In genomic region chr20:44475694-44476560, GRCh38 we compare ENCODE assay signal across 8 cellular contexts. TPM values are rescaled to one million over a fixed set of nuclear protein-coding genes. Genes with fewer than 3 reads are reported as not detected.
DNase-seq lines count a peak whose midpoint lies in the region; ATAC-seq and TF ChIP-seq lines count a peak whose summit lies in the region.

TTPAL (plus strand) TSS chr20:44475874; CDS start chr20:44480000, 4,126 bp downstream.

- in situ Hi-C loops in HAP-1 (cut with MboI; ENCODE audit: low sequenced_read_pairs): no loop called here

- peak within 1 kb of the TSS; percentile 94 for H3K27ac ChIP-seq in foreskin keratinocyte
- no peak within 1 kb of the TSS for H3K27ac ChIP-seq in neural progenitor cell
- H3K27ac ChIP-seq in stomach smooth muscle (ENCODE audit: low read length): peak within 1 kb of the TSS; percentile 87

- DNase-seq in HAP-1 (ENCODE audit: low spot score in 2 of 2) (peak; percentile 79 to 90), MG63 (peak; percentile 90), SHP77 treated with DMSO at 0.1 percent for 48 hours (lab: John Stamatoyannopoulos, UW) (peak; percentile 59), activated gamma-delta T cell (lab: John Stamatoyannopoulos, UW) (peak; percentile 78), foreskin keratinocyte (peak; percentile 54 to 74), neural progenitor cell (ENCODE audit: low spot score) (peak; percentile 96)

- H3K36me3 Mint-ChIP-seq in neural progenitor cell: peaks cover 2% of the 10 kb centered on the region

- H3K4me1 Mint-ChIP-seq in neural progenitor cell: peaks cover 13% of the 10 kb centered on the region

- 0 out of 2 replicates have a peak, but pooled peaks cover 8% of the 10 kb centered on the region for H3K4me1 ChIP-seq in ES-I3 (ENCODE audit: insufficient read depth, low read length)
- H3K4me1 ChIP-seq in HAP-1: peaks cover 3% of the 10 kb centered on the region; the same call in 1 of the 2 replicates
- H3K4me1 ChIP-seq in foreskin keratinocyte: peaks cover 18% of the 10 kb centered on the region
- no peaks in the 10 kb centered on the region for H3K4me1 ChIP-seq in neural progenitor cell
- peaks cover 19% of the 10 kb centered on the region for H3K4me1 ChIP-seq in stomach smooth muscle (ENCODE audit: control insufficient read depth, insufficient read depth, low read length)

- peaks cover 6% of the 10 kb centered on the region for H3K27me3 Mint-ChIP-seq in neural progenitor cell (ENCODE audit: insufficient read depth, low read depth)

- H3K36me3 ChIP-seq in ES-I3 (ENCODE audit: insufficient read depth, low read length): no peaks in the 10 kb centered on the region
- H3K36me3 ChIP-seq in HAP-1 (replicated peaks): no peaks in the 10 kb centered on the region
- peaks cover 3% of the 10 kb centered on the region; the same call in 1 of the 2 replicates for H3K36me3 ChIP-seq in MG63
- no peaks in the 10 kb centered on the region for H3K36me3 ChIP-seq in neural progenitor cell
- H3K36me3 ChIP-seq in stomach smooth muscle (ENCODE audit: control insufficient read depth in 2 of 2, insufficient read depth in 2 of 2, low read length in 2 of 2): peaks cover 10% of the 10 kb centered on the region in 2 donors

- H3K9ac ChIP-seq in ES-I3 (ENCODE audit: low read depth, low read length) (peak within 1 kb of the TSS; percentile 82), neural progenitor cell (peak within 1 kb of the TSS; percentile 44), stomach smooth muscle (ENCODE audit: low read length in 2 of 2) (peak within 1 kb of the TSS; percentile 95 to 96)

- no peaks in the 10 kb centered on the region for H3F3A ChIP-seq in neural progenitor cell (ENCODE audit: low read depth)

- H3K27ac Mint-ChIP-seq in neural progenitor cell: peak within 1 kb of the TSS; percentile 81

- ATAC-seq in foreskin keratinocyte: peak; percentile 92

- H3K4me3 Mint-ChIP-seq in neural progenitor cell: peak within 1 kb of the TSS; percentile 91

- H3K4me3 ChIP-seq in HAP-1 (peak within 1 kb of the TSS; percentile 80), MG63 (peak within 1 kb of the TSS; percentile 70), neural progenitor cell (peak within 1 kb of the TSS; percentile 76), stomach smooth muscle (ENCODE audit: low read length in 2 of 2) (peak within 1 kb of the TSS; percentile 87 to 89)

- H3K27me3 ChIP-seq in HAP-1 (ENCODE audit: low read depth) (no peaks in the 10 kb centered on the region), MG63 (no peaks in the 10 kb centered on the region), foreskin keratinocyte (no peaks in the 10 kb centered on the region), neural progenitor cell (no peaks in the 10 kb centered on the region), stomach smooth muscle (ENCODE audit: control insufficient read depth in 1 of 2, insufficient read depth in 2 of 2, low read length in 2 of 2) (no peaks in the 10 kb centered on the region)

- H3K9me3 Mint-ChIP-seq in neural progenitor cell: no peaks in the 10 kb centered on the region

- peaks cover 14% of the 10 kb centered on the region for H3K79me2 ChIP-seq in neural progenitor cell (ENCODE audit: low read depth)

- peak; percentile 72 for TF ChIP-seq CTCF in foreskin keratinocyte (conservative IDR thresholded peaks at IDR 0.05)
- no peak for TF ChIP-seq CTCF in neural progenitor cell (IDR thresholded peaks at IDR 0.05)

- H2AFZ ChIP-seq in neural progenitor cell (replicated peaks): peak within 1 kb of the TSS; percentile 93

- no peaks in the 10 kb centered on the region for H4K20me1 ChIP-seq in neural progenitor cell (ENCODE audit: low read depth)

- peak within 1 kb of the TSS; percentile 86 for H3K4me2 ChIP-seq in neural progenitor cell

- H3K9me3 ChIP-seq in ES-I3 (ENCODE audit: control insufficient read depth, insufficient read depth, low read length): no peaks in the 10 kb centered on the region
- no peaks in the 10 kb centered on the region for H3K9me3 ChIP-seq in HAP-1
- no peaks in the 10 kb centered on the region for H3K9me3 ChIP-seq in MG63
- H3K9me3 ChIP-seq in neural progenitor cell (ENCODE audit: low read depth): no peaks in the 10 kb centered on the region
- H3K9me3 ChIP-seq in stomach smooth muscle (ENCODE audit: control insufficient read depth in 2 of 2, low read length in 2 of 2): no peaks in the 10 kb centered on the region

RNA-seq across cellular contexts. Expression of gene TTPAL, which starts in this region (rescaled TPM):
- total RNA-seq in MG63 (2014; rRNA removed; shearing (Covaris generic); ENCODE audit: low replicate concordance): 5.8 and 12.9 TPM in 2 replicates
- total RNA-seq in foreskin keratinocyte: 25.0 and 31.9 TPM in 2 replicates
- 8.4 and 9.5 TPM in 2 replicates for polyA plus RNA-seq in foreskin keratinocyte
- 7.8 and 9.8 TPM in 2 replicates for total RNA-seq in neural progenitor cell (ENCODE audit: low replicate concordance)

Comparison
In these comparisons a context has a peak if more than half of its experiments do, and no peak if none do; other contexts are left out.
1. H3K9ac ChIP-seq: peak in every context shown above with its lines; median percentile 96 in stomach smooth muscle; 82 in ES-I3; 44 in neural progenitor cell.